Comparison of ENCODE assay signal across 11 cellular contexts in genomic region chr22:19480789-19481188, GRCh38. TPM values are rescaled to one million over a fixed set of nuclear protein-coding genes. Genes with fewer than 3 reads are reported as not detected.
A peak's percentile ranks its signal among the peaks of the same experiment; 100 is the strongest.
DNase-seq lines count a peak whose midpoint lies in the region; ATAC-seq and TF ChIP-seq lines count a peak whose summit lies in the region.
"Had no signal": no experiment of that assay in that cellular context is flagged by ENCODE, and none has a peak within 500 bp of the region (broad histone marks: within the 10 kb centered on the region; RNA-seq: fewer than 3 reads in every experiment).

No MANE protein-coding gene starts in this region.

- intact Hi-C loops in mammary epithelial cell (cut with micrococcal nuclease) = no loop called here

- H3K4me1 Mint-ChIP-seq in neural progenitor cell = peaks cover 25% of the 10 kb centered on the region

- no peak overlapping the region for H2AFZ ChIP-seq in MM.1S (ENCODE audit: low read length)
- H2AFZ ChIP-seq in mammary epithelial cell (ENCODE audit: low read depth, low read length) = peak overlapping the region; percentile 10
- no peak overlapping the region for H2AFZ ChIP-seq in neural progenitor cell (replicated peaks)

- peak overlapping the region; percentile 88 for H3K4me3 ChIP-seq in GM12875 (ENCODE audit: low read depth, low read length)
- peak overlapping the region; percentile 79 for H3K4me3 ChIP-seq in MM.1S (ENCODE audit: low read length)
- H3K4me3 ChIP-seq in mammary epithelial cell (replicated peaks in 1 of 3; ENCODE audit: insufficient read depth in 1 of 3, low read depth in 2 of 3, low read length in 3 of 3) = peak overlapping the region in 2 of 3 experiments; percentile 40 to 91
- peak overlapping the region; percentile 77 for H3K4me3 ChIP-seq in neural progenitor cell

- H3K27ac ChIP-seq in MM.1S (ENCODE audit: low read length) = no peak overlapping the region
- peak overlapping the region; percentile 100 for H3K27ac ChIP-seq in mammary epithelial cell (ENCODE audit: insufficient read depth, low read depth, low read length)
- H3K27ac ChIP-seq in neural progenitor cell = no peak overlapping the region
- H3K27ac ChIP-seq: sigmoid colon had no signal

- H3K36me3 ChIP-seq in MM.1S (replicated peaks; ENCODE audit: insufficient read depth, low read length) (peaks cover 2% of the 10 kb centered on the region; the same call in 1 of the 2 replicates), mammary epithelial cell (ENCODE audit: insufficient read depth, low read length) (peaks cover 8% of the 10 kb centered on the region), neural progenitor cell (no peaks in the 10 kb centered on the region)

- no peaks in the 10 kb centered on the region for H3K27me3 ChIP-seq in MM.1S (replicated peaks; ENCODE audit: insufficient read depth, low read length)
- H3K27me3 ChIP-seq in mammary epithelial cell (ENCODE audit: insufficient read depth, low read length) = no peaks in the 10 kb centered on the region
- H3K27me3 ChIP-seq in neural progenitor cell = no peaks in the 10 kb centered on the region
- H3K27me3 ChIP-seq: sigmoid colon, stomach had no signal

- H4K20me1 ChIP-seq in MM.1S (ENCODE audit: insufficient read depth, low read length) (peaks cover 11% of the 10 kb centered on the region), mammary epithelial cell (ENCODE audit: insufficient read depth, low read length) (no peaks in the 10 kb centered on the region), neural progenitor cell (ENCODE audit: low read depth) (peaks cover 31% of the 10 kb centered on the region)

- in situ Hi-C loops in mammary epithelial cell (cut with MboI; ENCODE audit: low sequenced_read_pairs in 2 of 2) = no loop called here

- H3K27ac Mint-ChIP-seq in neural progenitor cell = no peak overlapping the region

- ATAC-seq in GM21390 (IDR thresholded peaks at IDR 0.05; ENCODE audit: unreplicated experiment) = no peak

- dilution Hi-C loops in mammary epithelial cell (cut with HindIII; ENCODE audit: low sequenced_read_pairs) = no loop called here

- H3K9me3 Mint-ChIP-seq in neural progenitor cell = no peaks in the 10 kb centered on the region

- H3K4me1 ChIP-seq in MM.1S (ENCODE audit: low read length) = 0 out of 2 replicates have a peak, but pooled peaks cover 3% of the 10 kb centered on the region
- H3K4me1 ChIP-seq in mammary epithelial cell (ENCODE audit: insufficient read depth, low read length) = peaks cover 23% of the 10 kb centered on the region
- peaks cover 17% of the 10 kb centered on the region for H3K4me1 ChIP-seq in neural progenitor cell

- WGBS in mammary epithelial cell (ENCODE audit: low coverage, missing lambda C conversion rate) = 47% methylated on average over 10 of the region's 10 CpGs

- peak overlapping the region; percentile 96; the same call in 1 of the 2 replicates for H3K9ac ChIP-seq in MM.1S (ENCODE audit: low read length)
- H3K9ac ChIP-seq in mammary epithelial cell (ENCODE audit: insufficient read depth, low read length) = peak overlapping the region; percentile 100
- peak overlapping the region; percentile 82 for H3K9ac ChIP-seq in neural progenitor cell

- peaks cover 6% of the 10 kb centered on the region; the same call in 1 of the 2 replicates for H3F3A ChIP-seq in MM.1S (ENCODE audit: insufficient read depth, low read length)
- H3F3A ChIP-seq in neural progenitor cell (ENCODE audit: low read depth) = no peaks in the 10 kb centered on the region

- BruUV-seq in mammary epithelial cell (replicated peaks; lab: Mats Ljungman, UMichigan) = TSS peak; percentile 9

- H3K9me3 ChIP-seq in MM.1S (replicated peaks; ENCODE audit: insufficient read depth, low read length) = no peaks in the 10 kb centered on the region
- H3K9me3 ChIP-seq in mammary epithelial cell (replicated peaks; ENCODE audit: insufficient read depth, low read length) = no peaks in the 10 kb centered on the region
- no peaks in the 10 kb centered on the region for H3K9me3 ChIP-seq in neural progenitor cell (ENCODE audit: low read depth)
- H3K9me3 ChIP-seq: sigmoid colon, stomach had no signal

- TF ChIP-seq CTCF in GM12875 (IDR thresholded peaks at IDR 0.05; ENCODE audit: borderline replicate concordance, insufficient read depth, low read depth, low read length) (no peak), MM.1S (IDR thresholded peaks at IDR 0.05; ENCODE audit: low read length) (no peak), mammary epithelial cell (conservative IDR thresholded peaks at IDR 0.05 in 1 of 2, IDR thresholded peaks at IDR 0.05 in 1 of 2; ENCODE audit: extremely low read depth in 1 of 2, insufficient read depth in 1 of 2, low read depth in 1 of 2, low read length in 2 of 2) (no peak), neural progenitor cell (IDR thresholded peaks at IDR 0.05) (no peak)

- H3K36me3 Mint-ChIP-seq in neural progenitor cell = peaks cover 6% of the 10 kb centered on the region

- CTCF ChIA-PET in mammary epithelial cell (lab: Charles Lee; ENCODE audit: low non-redundant PET) = no interaction called here

- peaks cover 4% of the 10 kb centered on the region for H3K27me3 Mint-ChIP-seq in neural progenitor cell (ENCODE audit: insufficient read depth, low read depth)

- H3K4me3 Mint-ChIP-seq in neural progenitor cell = peak overlapping the region; percentile 99

- H3K4me2 ChIP-seq in MM.1S (ENCODE audit: low read depth, low read length) = peak overlapping the region; percentile 72
- H3K4me2 ChIP-seq in mammary epithelial cell (ENCODE audit: insufficient read depth, low read depth, low read length) = peak overlapping the region; percentile 86
- H3K4me2 ChIP-seq in neural progenitor cell = peak overlapping the region; percentile 91

- H3K9me2 ChIP-seq in MM.1S (replicated peaks; ENCODE audit: insufficient read depth, low read length) = no peaks in the 10 kb centered on the region

- H3K79me2 ChIP-seq in MM.1S (ENCODE audit: low read length) (peaks cover 51% of the 10 kb centered on the region), mammary epithelial cell (ENCODE audit: insufficient read depth, low read length) (peaks cover 56% of the 10 kb centered on the region), neural progenitor cell (ENCODE audit: low read depth) (peaks cover 49% of the 10 kb centered on the region)

- DNase-seq in MM.1S (no peak), mammary epithelial cell (no peak), neural progenitor cell (ENCODE audit: low spot score) (no peak), mucosa of gallbladder (ENCODE audit: low spot score) (no peak), NCI-H526 (lab: John Stamatoyannopoulos, UW) (no peak)
- DNase-seq: NCI-H2171 treated with DMSO at 0.1 percent for 48 hours, sigmoid colon, stomach had no signal

RNA-seq across cellular contexts. Expression of gene CDC45, which starts 1.1 kb away (rescaled TPM):
- total RNA-seq in mammary epithelial cell = 10 to 100 TPM in 1 of 2 donors, 1 to 10 TPM in 1; 2.2 to 31.1 TPM
- polyA plus RNA-seq in mammary epithelial cell = 49.3 TPM
- 33.7 TPM for polyA minus RNA-seq in mammary epithelial cell
- 40.9 and 50.7 TPM in 2 replicates for total RNA-seq in neural progenitor cell (ENCODE audit: low replicate concordance)
- 1.6 TPM for total RNA-seq in mucosa of gallbladder

RNA-seq across cellular contexts. Expression of gene UFD1, which starts 1.8 kb away (rescaled TPM):
- total RNA-seq in mammary epithelial cell (10 to 100 TPM; 63.3 to 98.2 TPM), neural progenitor cell (ENCODE audit: low replicate concordance) (37.5 and 37.7 TPM in 2 replicates), mucosa of gallbladder (50.4 TPM)
- 225 TPM for polyA plus RNA-seq in mammary epithelial cell
- polyA minus RNA-seq in mammary epithelial cell = 147 TPM

RNA-seq across cellular contexts. Expression of gene C22orf39, which starts 33.3 kb away (rescaled TPM):
- total RNA-seq in mammary epithelial cell = 10 to 100 TPM; 12.2 to 14.7 TPM
- polyA plus RNA-seq in mammary epithelial cell = 8.7 TPM
- 7.6 TPM for polyA minus RNA-seq in mammary epithelial cell
- 49.5 and 57.0 TPM in 2 replicates for total RNA-seq in neural progenitor cell (ENCODE audit: low replicate concordance)
- total RNA-seq in mucosa of gallbladder = 33.3 TPM

RNA-seq across cellular contexts. Expression of gene CLDN5, which starts 43.4 kb away (rescaled TPM):
- not detected for total RNA-seq in mammary epithelial cell
- polyA plus RNA-seq in mammary epithelial cell = 0.03 TPM
- polyA minus RNA-seq in mammary epithelial cell = not detected
- 0.69 and 4.1 TPM in 2 replicates for total RNA-seq in neural progenitor cell (ENCODE audit: low replicate concordance)
- total RNA-seq in mucosa of gallbladder = 27.5 TPM
- total RNA-seq: chondrocyte had no signal

RNA-seq across cellular contexts. Expression of gene MRPL40, which starts 48.4 kb away (rescaled TPM):
- total RNA-seq in mammary epithelial cell (10 to 100 TPM; 22.8 to 40.0 TPM), neural progenitor cell (ENCODE audit: low replicate concordance) (15.5 and 17.0 TPM in 2 replicates), mucosa of gallbladder (25.7 TPM)
- polyA plus RNA-seq in mammary epithelial cell = 34.8 TPM
- 15.5 TPM for polyA minus RNA-seq in mammary epithelial cell
